ENCODE assay signal across 1 cellular context in genomic region chr2:202911203-202911512, GRCh38.
TF ChIP-seq lines count a peak whose summit lies in the region.

No MANE protein-coding gene starts in this region.

TF ChIP-seq in HCT116, 20 proteins besides CTCF, POLR2A, EP300 and RAD21:
- TF ChIP-seq EZH2phosphoT487 (IDR thresholded peaks at IDR 0.05; ENCODE audit: borderline replicate concordance) (no peak), EZH2 (IDR thresholded peaks at IDR 0.05) (no peak), CBX3 (IDR thresholded peaks at IDR 0.05; ENCODE audit: low read depth) (no peak), ATF3 (IDR thresholded peaks at IDR 0.05) (no peak), SIN3A (IDR thresholded peaks at IDR 0.05; ENCODE audit: low read depth) (no peak), SRF (IDR thresholded peaks at IDR 0.05; ENCODE audit: low read depth) (no peak), CEBPB (IDR thresholded peaks at IDR 0.05; ENCODE audit: low read depth) (no peak), FOSL1 (IDR thresholded peaks at IDR 0.05; ENCODE audit: low read depth) (no peak), TCF7L2 (IDR thresholded peaks at IDR 0.05; ENCODE audit: borderline replicate concordance, extremely low read depth, insufficient read depth, insufficient read length) (no peak), ZFX (IDR thresholded peaks at IDR 0.05) (no peak), MAX (IDR thresholded peaks at IDR 0.05) (no peak)
TF ChIP-seq in HCT116: peak in this region for 0.
